20 cellular contexts compared by ENCODE assay signal in the genomic region with DNA sequence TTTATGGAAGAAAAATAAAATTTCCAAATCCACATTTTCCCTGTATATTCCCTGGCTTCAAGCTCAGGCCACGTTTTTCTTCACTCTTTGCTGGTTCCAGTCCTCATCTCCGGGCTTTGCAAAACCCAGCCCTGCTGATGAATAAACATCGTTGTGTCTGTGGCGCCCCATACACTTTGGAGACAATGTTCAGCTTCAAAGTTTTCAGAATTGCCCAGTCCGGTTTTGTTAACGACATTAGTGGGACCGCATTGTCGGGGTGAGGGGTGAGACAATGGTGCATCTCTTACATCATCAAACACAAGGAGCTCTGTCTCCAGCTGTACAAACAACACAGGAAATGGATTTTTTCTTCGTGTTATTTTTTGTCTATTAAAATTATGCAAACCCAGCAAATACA. TPM values are rescaled to one million over a fixed set of nuclear protein-coding genes. Genes with fewer than 3 reads are reported as not detected.
A peak's percentile ranks its signal among the peaks of the same experiment; 100 is the strongest.
DNase-seq lines count a peak whose midpoint lies in the region; ATAC-seq and TF ChIP-seq lines count a peak whose summit lies in the region.
"Had no signal": no experiment of that assay in that cellular context is flagged by ENCODE, and none has a peak within 500 bp of the region (broad histone marks: within the 10 kb centered on the region; RNA-seq: fewer than 3 reads in every experiment).

No MANE protein-coding gene starts in this region.

- DNase-seq in NCI-H510A treated with DMSO at 0.1 percent for 48 hours (lab: John Stamatoyannopoulos, UW) (peak; percentile 7), NCI-H510A (lab: John Stamatoyannopoulos, UW) (no peak), amygdala (lab: John Stamatoyannopoulos, UW) (peak in 50 of 56 donors; percentile 4 to 86 (median 50)), inferior parietal cortex (ENCODE audit: extremely low spot score) (peak; percentile 69), superior temporal gyrus (ENCODE audit: extremely low spot score) (peak; percentile 89), coronary artery (ENCODE audit: low spot score) (no peak)
- no peak for DNase-seq in activated T-helper 2 cell treated with anti-CD3 and anti-CD28 coated beads, Interferon-gamma antibody, Interleukin-2, Interleukin-4, amounts not matched to agents 10 μg/mL and 5 μg/mL and 100 μg/mL, durations not matched to agents 14 hours and 24 hours and 36 hours (ENCODE audit: low spot score)
- DNase-seq: activated B cell treated with CpG ODN at 0.5 μM for 24 hours; activated CD8-positive, alpha-beta T cell treated with anti-CD3 and anti-CD28 coated beads, Interleukin-2, amount 10 ng/mL, durations not matched to agents 7 days and 5 days; activated naive CD8-positive, alpha-beta T cell treated with anti-CD3 and anti-CD28 coated beads for 36 hours; activated T-cell treated with anti-CD3 and anti-CD28 coated beads, Interleukin-2, amount 50 U/mL, for 48 hours; erythroblast; gastrocnemius medialis; NCI-H1694 had no signal

- no peak for ATAC-seq in GM18868 (IDR thresholded peaks at IDR 0.05; ENCODE audit: unreplicated experiment)
- ATAC-seq: activated CD8-positive, alpha-beta T cell treated with anti-CD3 and anti-CD28 coated beads, Interleukin-2, amount 10 ng/mL, durations not matched to agents 7 days and 5 days; gastrocnemius medialis had no signal

- no peak for TF ChIP-seq CTCF in coronary artery (IDR thresholded peaks at IDR 0.05)

- no peak overlapping the region for H3K27ac ChIP-seq in coronary artery
- H3K27ac ChIP-seq: BLaER1 treated with 17β-estradiol and CSF1 and Interleukin-3, amounts not matched to agents 10 nM and 100 nM; gastrocnemius medialis; vagina had no signal

- H3K27ac Mint-ChIP-seq in activated T-helper 2 cell treated with anti-CD3 and anti-CD28 coated beads, Interferon-gamma antibody, Interleukin-2, Interleukin-4, amounts not matched to agents 10 μg/mL and 5 μg/mL and 100 μg/mL, durations not matched to agents 14 hours and 24 hours and 36 hours: no peak overlapping the region
- H3K27ac Mint-ChIP-seq: activated B cell treated with CpG ODN at 0.5 μM for 24 hours; activated CD8-positive, alpha-beta T cell treated with anti-CD3 and anti-CD28 coated beads, Interleukin-2, amount 10 ng/mL, durations not matched to agents 7 days and 5 days; activated naive CD8-positive, alpha-beta T cell treated with anti-CD3 and anti-CD28 coated beads for 36 hours; nephron; T-helper 1 cell treated with Interleukin-12 subunit alpha and Interleukin-12 subunit beta and Interleukin-4 antibody, amounts not matched to agents 30 μg/mL and 1 μg/mL, for 36 hours had no signal

- peaks cover 6% of the 10 kb centered on the region for H3K27me3 Mint-ChIP-seq in activated T-helper 2 cell treated with anti-CD3 and anti-CD28 coated beads, Interferon-gamma antibody, Interleukin-2, Interleukin-4, amounts not matched to agents 10 μg/mL and 5 μg/mL and 100 μg/mL, durations not matched to agents 14 hours and 24 hours and 36 hours (ENCODE audit: low read depth)

- H3K9me3 Mint-ChIP-seq in activated T-helper 2 cell treated with anti-CD3 and anti-CD28 coated beads, Interferon-gamma antibody, Interleukin-2, Interleukin-4, amounts not matched to agents 10 μg/mL and 5 μg/mL and 100 μg/mL, durations not matched to agents 14 hours and 24 hours and 36 hours: no peaks in the 10 kb centered on the region
- H3K9me3 Mint-ChIP-seq: activated B cell treated with CpG ODN at 0.5 μM for 24 hours; activated naive CD8-positive, alpha-beta T cell treated with anti-CD3 and anti-CD28 coated beads for 36 hours; nephron; T-helper 1 cell treated with Interleukin-12 subunit alpha and Interleukin-12 subunit beta and Interleukin-4 antibody, amounts not matched to agents 30 μg/mL and 1 μg/mL, for 36 hours had no signal

- intact Hi-C loops in activated T-helper 2 cell treated with anti-CD3 and anti-CD28 coated beads, Interferon-gamma antibody, Interleukin-2, Interleukin-4, amounts not matched to agents 10 μg/mL and 5 μg/mL and 100 μg/mL, durations not matched to agents 14 hours and 24 hours and 36 hours (cut with micrococcal nuclease): no loop called here

- H3K4me1 Mint-ChIP-seq in activated T-helper 2 cell treated with anti-CD3 and anti-CD28 coated beads, Interferon-gamma antibody, Interleukin-2, Interleukin-4, amounts not matched to agents 10 μg/mL and 5 μg/mL and 100 μg/mL, durations not matched to agents 14 hours and 24 hours and 36 hours (ENCODE audit: low read depth): no peaks in the 10 kb centered on the region
- H3K4me1 Mint-ChIP-seq: activated B cell treated with CpG ODN at 0.5 μM for 24 hours; activated naive CD8-positive, alpha-beta T cell treated with anti-CD3 and anti-CD28 coated beads for 36 hours had no signal

- H3K4me3 Mint-ChIP-seq in activated T-helper 2 cell treated with anti-CD3 and anti-CD28 coated beads, Interferon-gamma antibody, Interleukin-2, Interleukin-4, amounts not matched to agents 10 μg/mL and 5 μg/mL and 100 μg/mL, durations not matched to agents 14 hours and 24 hours and 36 hours (ENCODE audit: low read depth): no peak overlapping the region
- H3K4me3 Mint-ChIP-seq: activated B cell treated with CpG ODN at 0.5 μM for 24 hours; activated CD8-positive, alpha-beta T cell treated with anti-CD3 and anti-CD28 coated beads, Interleukin-2, amount 10 ng/mL, durations not matched to agents 7 days and 5 days; activated naive CD8-positive, alpha-beta T cell treated with anti-CD3 and anti-CD28 coated beads for 36 hours; nephron; T-helper 1 cell treated with Interleukin-12 subunit alpha and Interleukin-12 subunit beta and Interleukin-4 antibody, amounts not matched to agents 30 μg/mL and 1 μg/mL, for 36 hours had no signal

- H3K36me3 Mint-ChIP-seq in activated T-helper 2 cell treated with anti-CD3 and anti-CD28 coated beads, Interferon-gamma antibody, Interleukin-2, Interleukin-4, amounts not matched to agents 10 μg/mL and 5 μg/mL and 100 μg/mL, durations not matched to agents 14 hours and 24 hours and 36 hours (ENCODE audit: low read depth): no peaks in the 10 kb centered on the region
- H3K36me3 Mint-ChIP-seq: activated naive CD8-positive, alpha-beta T cell treated with anti-CD3 and anti-CD28 coated beads for 36 hours had no signal

- no peak overlapping the region for H3K4me3 ChIP-seq in coronary artery
- H3K4me3 ChIP-seq: BLaER1 treated with 17β-estradiol and CSF1 and Interleukin-3, amounts not matched to agents 10 nM and 100 nM; gastrocnemius medialis; smooth muscle cell; vagina had no signal

RNA-seq across cellular contexts. Expression of a gene that starts 53.4 kb away (rescaled TPM):
- 62.7 and 63.5 TPM in 2 replicates for total RNA-seq in activated T-helper 2 cell treated with anti-CD3 and anti-CD28 coated beads, Interferon-gamma antibody, Interleukin-2, Interleukin-4, amounts not matched to agents 10 μg/mL and 5 μg/mL and 100 μg/mL, durations not matched to agents 14 hours and 24 hours and 36 hours

Comparison
In these comparisons a context has a peak if more than half of its experiments do, and no peak if none do; other contexts are left out.
1. DNase-seq: peak in NCI-H510A treated with DMSO at 0.1 percent for 48 hours (single experiment), amygdala (50 of 56), inferior parietal cortex (single experiment) and superior temporal gyrus (single experiment); none in NCI-H510A (single experiment), activated T-helper 2 cell treated with anti-CD3 and anti-CD28 coated beads, Interferon-gamma antibody, Interleukin-2, Interleukin-4, amounts not matched to agents 10 μg/mL and 5 μg/mL and 100 μg/mL, durations not matched to agents 14 hours and 24 hours and 36 hours (single experiment) and coronary artery (single experiment).